10 cellular contexts compared by ENCODE assay signal in genomic region chr11:110479445-110480101, GRCh38. TPM values are rescaled to one million over a fixed set of nuclear protein-coding genes. Genes with fewer than 3 reads are reported as not detected.
DNase-seq lines count a peak whose midpoint lies in the region; ATAC-seq and TF ChIP-seq lines count a peak whose summit lies in the region.
"Had no signal": no experiment of that assay in that cellular context is flagged by ENCODE, and none has a peak within 500 bp of the region (broad histone marks: within the 10 kb centered on the region; RNA-seq: fewer than 3 reads in every experiment).

No MANE protein-coding gene starts in this region.

- CTCF ChIA-PET in OCI-LY7 (lab: Charles Lee; ENCODE audit: unreplicated experiment), result no interaction called here

- H3K4me3 ChIP-seq in OCI-LY7 (ENCODE audit: low read depth, low read length, poor library complexity, severe bottlenecking) (no peak overlapping the region), fibroblast of the aortic adventitia (ENCODE audit: low read depth, low read length) (no peak overlapping the region), body of pancreas (no peak overlapping the region)
- H3K4me3 ChIP-seq: A549, spleen had no signal

- H3K79me2 ChIP-seq in OCI-LY7 (ENCODE audit: insufficient read depth, low read depth, low read length), result no peaks in the 10 kb centered on the region

- H4K20me1 ChIP-seq in OCI-LY7 (ENCODE audit: insufficient read depth, low read length), result no peaks in the 10 kb centered on the region

- no peak overlapping the region for H2AFZ ChIP-seq in OCI-LY7 (ENCODE audit: low read length)

- H3K4me2 ChIP-seq in OCI-LY7 (ENCODE audit: low read length), result no peak overlapping the region
- H3K4me2 ChIP-seq: A549 had no signal

- ATAC-seq in body of pancreas, result no peak
- ATAC-seq in left colon, result no peak
- ATAC-seq: A549 had no signal

- DNase-seq in NCI-H2107 treated with DMSO at 0.1 percent for 48 hours (lab: John Stamatoyannopoulos, UW; ENCODE audit: unreplicated experiment), result peak; percentile 22
- no peak for DNase-seq in NCI-H2107 (lab: John Stamatoyannopoulos, UW)
- peak; percentile 13 for DNase-seq in OCI-LY7 (ENCODE audit: low spot score)
- DNase-seq in fibroblast of the aortic adventitia (ENCODE audit: low read depth), result peak; percentile 89
- peak in 12 of 49 donors; percentile 8 to 58 (median 37) for DNase-seq in substantia nigra (lab: John Stamatoyannopoulos, UW)
- DNase-seq in activated CD8-positive, alpha-beta memory T cell treated with anti-CD3 and anti-CD28 coated beads for 24 hours, result no peak
- no peak for DNase-seq in body of pancreas
- DNase-seq in left colon, result no peak
- DNase-seq: spleen had no signal

- H3K9me2 ChIP-seq in OCI-LY7 (ENCODE audit: insufficient read depth, low read length), result no peaks in the 10 kb centered on the region

- no peak for TF ChIP-seq POLR2A in body of pancreas (IDR thresholded peaks at IDR 0.05)

- H3K36me3 ChIP-seq in OCI-LY7 (ENCODE audit: insufficient read depth, low read length), result no peaks in the 10 kb centered on the region
- no peaks in the 10 kb centered on the region for H3K36me3 ChIP-seq in body of pancreas (replicated peaks in 1 of 2; ENCODE audit: insufficient read depth in 1 of 2, low read depth in 2 of 2)
- H3K36me3 ChIP-seq: spleen had no signal

- 70 to 80% methylated on average over 3 of the region's 3 CpGs for WGBS in body of pancreas, 2 donors

- BruUV-seq in OCI-LY7 (replicated peaks; lab: Mats Ljungman, UMichigan), result no TSS peak

- POLR2A ChIA-PET in OCI-LY7 (lab: Charles Lee), result interaction anchor here (1.1 to 2.0 kb wide), 2 partner anchors 10 to 12 kb away, joined by 3 to 8 read pairs; no protein-coding TSS in a partner anchor

- intact Hi-C loops in OCI-LY7 (cut with micrococcal nuclease; ENCODE audit: unreplicated experiment) (no loop called here), body of pancreas (cut with DNase I) (no loop called here), left colon (cut with DNase I, micrococcal nuclease) (no loop called here)

- H3K27ac ChIP-seq in OCI-LY7 (ENCODE audit: low read depth, low read length, poor library complexity, severe bottlenecking) (no peak overlapping the region), substantia nigra (ENCODE audit: low read depth, low read length, poor library complexity, severe bottlenecking) (peak overlapping the region; percentile 33), body of pancreas (no peak overlapping the region)
- H3K27ac ChIP-seq: A549 had no signal

- no peaks in the 10 kb centered on the region for H3K9me3 ChIP-seq in OCI-LY7 (ENCODE audit: low read length)
- H3K9me3 ChIP-seq in body of pancreas, result no peaks in the 10 kb centered on the region
- H3K9me3 ChIP-seq: A549 had no signal

- no peaks in the 10 kb centered on the region for H3K27me3 ChIP-seq in body of pancreas
- H3K27me3 ChIP-seq: spleen had no signal

- TF ChIP-seq CTCF in OCI-LY7 (conservative IDR thresholded peaks at IDR 0.05; ENCODE audit: low read length), result no peak
- TF ChIP-seq CTCF in fibroblast of the aortic adventitia (IDR thresholded peaks at IDR 0.05; ENCODE audit: insufficient read depth, low read length), result no peak
- no peak for TF ChIP-seq CTCF in body of pancreas (IDR thresholded peaks at IDR 0.05)

- H3K4me1 ChIP-seq in OCI-LY7 (ENCODE audit: insufficient read depth, low read length, poor library complexity, severe bottlenecking), result no peaks in the 10 kb centered on the region
- H3K4me1 ChIP-seq in body of pancreas, result no peaks in the 10 kb centered on the region
- H3K4me1 ChIP-seq: A549 had no signal

RNA-seq across cellular contexts. Expression of gene FDX1, which starts 49.8 kb away (rescaled TPM):
- 13.3 and 14.3 TPM in 2 replicates for total RNA-seq in OCI-LY7 (2014; rRNA removed; shearing (Covaris generic))
- total RNA-seq in OCI-LY7 (2022) (15.6 and 15.9 TPM in 2 replicates), fibroblast of the aortic adventitia (ENCODE audit: low replicate concordance) (10.1 and 10.8 TPM in 2 replicates), body of pancreas (10 to 100 TPM; 14.0 to 15.2 TPM), left colon (10 to 100 TPM; 22.6 to 24.0 TPM)

Comparison
In these comparisons a context has a peak if more than half of its experiments do, and no peak if none do; other contexts are left out.
1. DNase-seq: peak in NCI-H2107 treated with DMSO at 0.1 percent for 48 hours (single experiment), OCI-LY7 (single experiment) and fibroblast of the aortic adventitia (single experiment); none in NCI-H2107 (single experiment), activated CD8-positive, alpha-beta memory T cell treated with anti-CD3 and anti-CD28 coated beads for 24 hours (single experiment), body of pancreas (0 of 4) and left colon (0 of 2).